Comparison of ENCODE assay signal across 9 cellular contexts in genomic region chr14:105470812-105471771, GRCh38. TPM values are rescaled to one million over a fixed set of nuclear protein-coding genes. Genes with fewer than 3 reads are reported as not detected.
DNase-seq lines count a peak whose midpoint lies in the region; ATAC-seq and TF ChIP-seq lines count a peak whose summit lies in the region.
"Had no signal": no experiment of that assay in that cellular context is flagged by ENCODE, and none has a peak within 500 bp of the region (broad histone marks: within the 10 kb centered on the region; RNA-seq: fewer than 3 reads in every experiment).

No MANE protein-coding gene starts in this region.

- peak overlapping the region; percentile 96 to 100 for H3K27ac ChIP-seq in coronary artery
- H3K27ac ChIP-seq: parathyroid adenoma had no signal

- no peak overlapping the region for H3K4me3 ChIP-seq in coronary artery

- ATAC-seq in GM21360 (IDR thresholded peaks at IDR 0.05; ENCODE audit: unreplicated experiment) (no peak), HG02885 (IDR thresholded peaks at IDR 0.05; ENCODE audit: poor library complexity, unreplicated experiment) (no peak)

- peak; percentile 91 for DNase-seq in COR-L47 (lab: John Stamatoyannopoulos, UW)
- peak; percentile 41 for DNase-seq in NCI-H1694 (lab: John Stamatoyannopoulos, UW)
- no peak for DNase-seq in coronary artery (ENCODE audit: low spot score)
- peak; percentile 60 for DNase-seq in myocyte (ENCODE audit: low read depth)
- DNase-seq in SW480 (ENCODE audit: low spot score), result no peak
- no peak for DNase-seq in cortex of kidney (lab: John Stamatoyannopoulos, UW)

- TF ChIP-seq CTCF in coronary artery (IDR thresholded peaks at IDR 0.05), result peak; percentile 12

RNA-seq across cellular contexts. Expression of gene CRIP2, which starts 3.5 kb away (rescaled TPM):
- 586 and 856 TPM in 2 replicates for total RNA-seq in myocyte
- 418 TPM for polyA plus RNA-seq in myocyte (2012)

RNA-seq across cellular contexts. Expression of gene CRIP1, which starts 15.6 kb away (rescaled TPM):
- total RNA-seq in myocyte, result 0.99 and 2.6 TPM in 2 replicates
- 68.3 TPM for polyA plus RNA-seq in myocyte (2012)

RNA-seq across cellular contexts. Expression of gene TEDC1, which starts 20.0 kb away (rescaled TPM):
- 9.3 and 14.4 TPM in 2 replicates for total RNA-seq in myocyte
- polyA plus RNA-seq in myocyte (2012), result 12.6 TPM

RNA-seq across cellular contexts. Expression of gene MTA1, which starts 51.5 kb away (rescaled TPM):
- 44.0 and 50.9 TPM in 2 replicates for total RNA-seq in myocyte
- polyA plus RNA-seq in myocyte (2012), result 64.6 TPM

RNA-seq across cellular contexts. Expression of gene TMEM121, which starts 55.3 kb away (rescaled TPM):
- 3.9 and 5.3 TPM in 2 replicates for total RNA-seq in myocyte
- 2.3 TPM for polyA plus RNA-seq in myocyte (2012)

Comparison
In these comparisons a context has a peak if more than half of its experiments do, and no peak if none do; other contexts are left out.
1. DNase-seq: peak in COR-L47 (single experiment), NCI-H1694 (single experiment) and myocyte (single experiment); none in coronary artery (single experiment), SW480 (single experiment) and cortex of kidney (single experiment).